15 cellular contexts compared by ENCODE assay signal in the genomic region with DNA sequence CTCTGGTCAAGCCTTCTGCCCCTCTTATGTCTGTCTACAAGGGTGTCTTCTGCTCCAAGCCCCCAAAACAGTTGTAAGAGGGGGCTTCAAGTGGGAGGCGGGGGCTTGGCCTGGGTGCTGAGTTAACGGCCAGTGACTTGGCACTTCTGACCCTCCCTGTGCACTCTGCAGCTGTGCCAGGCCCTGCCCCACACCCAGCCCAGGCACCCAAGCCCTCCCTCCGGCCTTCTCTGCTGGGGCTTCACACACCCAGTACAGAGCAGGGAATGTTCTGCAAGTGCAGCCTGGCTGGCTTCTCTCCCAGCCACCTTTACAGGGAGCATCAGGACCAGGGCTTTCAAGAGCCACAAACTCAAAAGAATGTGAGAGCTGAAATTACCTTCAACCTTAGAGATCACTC. TPM values are rescaled to one million over a fixed set of nuclear protein-coding genes. Genes with fewer than 3 reads are reported as not detected.
DNase-seq lines count a peak whose midpoint lies in the region; ATAC-seq and TF ChIP-seq lines count a peak whose summit lies in the region.
"Had no signal": no experiment of that assay in that cellular context is flagged by ENCODE, and none has a peak within 500 bp of the region (broad histone marks: within the 10 kb centered on the region; RNA-seq: fewer than 3 reads in every experiment).

No MANE protein-coding gene starts in this region.

- intact Hi-C loops in posterior vena cava (cut with DNase I) (no loop called here), esophagus muscularis mucosa (cut with DNase I) (no loop called here)

- H2AFZ ChIP-seq in OCI-LY3 (ENCODE audit: low read depth, low read length), result no peak overlapping the region
- H2AFZ ChIP-seq: parathyroid adenoma had no signal

- H3K4me3 Mint-ChIP-seq in activated CD8-positive, alpha-beta memory T cell treated with anti-CD3 and anti-CD28 coated beads, Interleukin-2, amount 10 ng/mL, durations not matched to agents 7 days and 5 days, result no peak overlapping the region

- H3K27me3 Mint-ChIP-seq in activated CD8-positive, alpha-beta memory T cell treated with anti-CD3 and anti-CD28 coated beads, Interleukin-2, amount 10 ng/mL, durations not matched to agents 7 days and 5 days, result peaks cover 21% of the 10 kb centered on the region

- TF ChIP-seq CTCF in OCI-LY3 (IDR thresholded peaks at IDR 0.05; ENCODE audit: low read depth, low read length) (no peak), esophagus muscularis mucosa (IDR thresholded peaks at IDR 0.05) (no peak)

- TF ChIP-seq POLR2A in esophagus muscularis mucosa (IDR thresholded peaks at IDR 0.05; ENCODE audit: low read depth), result no peak

- CTCF ChIA-PET in activated CD8-positive, alpha-beta memory T cell treated with anti-CD3 and anti-CD28 coated beads, Interleukin-2, amount 10 ng/mL, durations not matched to agents 7 days and 5 days (lab: Charles Lee), result interaction anchor here (1.7 to 4.2 kb wide), 3 partner anchors 12 to 384 kb away, joined by 4 to 14 read pairs (median 12); no protein-coding TSS in a partner anchor

- H3K79me2 ChIP-seq in OCI-LY3 (ENCODE audit: low read length), result no peaks in the 10 kb centered on the region
- H3K79me2 ChIP-seq: parathyroid adenoma had no signal

- H3K27ac ChIP-seq in OCI-LY3 (ENCODE audit: low read length) (0 out of 2 replicates have a peak overlapping the region, but pooled peaks have one; percentile 3), cingulate gyrus (ENCODE audit: low read depth, low read length) (peak overlapping the region; percentile 3), esophagus muscularis mucosa (replicated peaks in 1 of 4) (no peak overlapping the region)
- H3K27ac ChIP-seq: parathyroid adenoma, WERI-Rb-1 had no signal

- no peaks in the 10 kb centered on the region for H3K27me3 ChIP-seq in OCI-LY3 (ENCODE audit: low read depth, low read length)
- H3K27me3 ChIP-seq in esophagus muscularis mucosa, result peaks cover 4 to 61% (median 25%) of the 10 kb centered on the region in 4 donors

- H3K4me1 ChIP-seq in OCI-LY3 (ENCODE audit: low read length) (peaks cover 16% of the 10 kb centered on the region), esophagus muscularis mucosa (peaks cover 7 to 27% (median 19%) of the 10 kb centered on the region in 4 donors)
- H3K4me1 ChIP-seq: parathyroid adenoma had no signal

- H3K9ac ChIP-seq in OCI-LY3 (ENCODE audit: low read length), result no peak overlapping the region
- H3K9ac ChIP-seq: parathyroid adenoma had no signal

- no peaks in the 10 kb centered on the region for H3K9me3 ChIP-seq in OCI-LY3 (ENCODE audit: insufficient read depth, low read length)
- H3K9me3 ChIP-seq in esophagus muscularis mucosa, result no peaks in the 10 kb centered on the region

- ATAC-seq in activated CD8-positive, alpha-beta memory T cell treated with anti-CD3 and anti-CD28 coated beads, Interleukin-2, amount 10 ng/mL, durations not matched to agents 7 days and 5 days, result no peak
- ATAC-seq in GM19324 (IDR thresholded peaks at IDR 0.05; ENCODE audit: low FRiP score, unreplicated experiment) (no peak), left lobe of liver (no peak)

- peaks cover 42% of the 10 kb centered on the region for H3K4me1 Mint-ChIP-seq in activated CD8-positive, alpha-beta memory T cell treated with anti-CD3 and anti-CD28 coated beads, Interleukin-2, amount 10 ng/mL, durations not matched to agents 7 days and 5 days

- peak overlapping the region; percentile 54 for H3K4me2 ChIP-seq in OCI-LY3 (ENCODE audit: low read length)

- 80% methylated on average over 1 of the region's 3 CpGs for WGBS in esophagus muscularis mucosa

- no peaks in the 10 kb centered on the region for H3K36me3 Mint-ChIP-seq in activated CD8-positive, alpha-beta memory T cell treated with anti-CD3 and anti-CD28 coated beads, Interleukin-2, amount 10 ng/mL, durations not matched to agents 7 days and 5 days

- DNase-seq in activated CD8-positive, alpha-beta memory T cell treated with anti-CD3 and anti-CD28 coated beads, Interleukin-2, amount 10 ng/mL, durations not matched to agents 7 days and 5 days, result no peak
- no peak for DNase-seq in activated CD8-positive, alpha-beta memory T cell treated with anti-CD3 and anti-CD28 coated beads, Interleukin-2, amount 50 U/mL, for 48 hours
- DNase-seq in posterior vena cava (ENCODE audit: low spot score), result peak; percentile 70
- no peak for DNase-seq in esophagus muscularis mucosa (ENCODE audit: extremely low spot score)
- no peak for DNase-seq in left lobe of liver (ENCODE audit: low spot score)
- DNase-seq: DMS53, Karpas-422, NCI-H187, NCI-H774, SHP77, WERI-Rb-1 had no signal

- no peaks in the 10 kb centered on the region for H3K36me3 ChIP-seq in OCI-LY3 (replicated peaks; ENCODE audit: low read depth, low read length)
- no peaks in the 10 kb centered on the region for H3K36me3 ChIP-seq in esophagus muscularis mucosa

- H3K27ac Mint-ChIP-seq in activated CD8-positive, alpha-beta memory T cell treated with anti-CD3 and anti-CD28 coated beads, Interleukin-2, amount 10 ng/mL, durations not matched to agents 7 days and 5 days, result peak overlapping the region; percentile 37

- H3K9me3 Mint-ChIP-seq in activated CD8-positive, alpha-beta memory T cell treated with anti-CD3 and anti-CD28 coated beads, Interleukin-2, amount 10 ng/mL, durations not matched to agents 7 days and 5 days (ENCODE audit: low read depth), result no peaks in the 10 kb centered on the region

- no peaks in the 10 kb centered on the region for H4K20me1 ChIP-seq in OCI-LY3 (ENCODE audit: insufficient read depth, low read length)

- TF ChIP-seq EP300 in esophagus muscularis mucosa (IDR thresholded peaks at IDR 0.05), result no peak

- H3K4me3 ChIP-seq in OCI-LY3 (ENCODE audit: low read length) (no peak overlapping the region), esophagus muscularis mucosa (no peak overlapping the region)

RNA-seq across cellular contexts. Expression of gene TMEM121B, which starts 3.8 kb away (rescaled TPM):
- not detected for total RNA-seq in activated CD8-positive, alpha-beta memory T cell treated with anti-CD3 and anti-CD28 coated beads, Interleukin-2, amount 10 ng/mL, durations not matched to agents 7 days and 5 days
- total RNA-seq in posterior vena cava (under 1 TPM; 0.38 to 0.74 TPM), esophagus muscularis mucosa (under 1 TPM; 0.32 to 0.50 (median 0.41) TPM), left lobe of liver (0.10 TPM)

RNA-seq across cellular contexts. Expression of gene IL17RA, which starts 32.6 kb away (rescaled TPM):
- 10 to 100 TPM; 22.5 to 25.1 TPM for total RNA-seq in activated CD8-positive, alpha-beta memory T cell treated with anti-CD3 and anti-CD28 coated beads, Interleukin-2, amount 10 ng/mL, durations not matched to agents 7 days and 5 days
- total RNA-seq in posterior vena cava, result 10 to 100 TPM; 11.5 to 21.8 TPM
- 10 to 100 TPM in 3 of 4 donors, 1 to 10 TPM in 1; 8.7 to 16.2 (median 14.0) TPM for total RNA-seq in esophagus muscularis mucosa
- 11.1 TPM for total RNA-seq in left lobe of liver

RNA-seq across cellular contexts. Expression of gene HDHD5, which starts 41.7 kb away (rescaled TPM):
- total RNA-seq in activated CD8-positive, alpha-beta memory T cell treated with anti-CD3 and anti-CD28 coated beads, Interleukin-2, amount 10 ng/mL, durations not matched to agents 7 days and 5 days, result 10 to 100 TPM; 23.8 to 31.6 TPM
- total RNA-seq in posterior vena cava (10 to 100 TPM; 19.6 to 19.9 TPM), esophagus muscularis mucosa (10 to 100 TPM; 29.9 to 45.1 (median 38.8) TPM), left lobe of liver (31.7 TPM)

Comparison
In these comparisons a context has a peak if more than half of its experiments do, and no peak if none do; other contexts are left out.
1. H3K27ac ChIP-seq: peak in OCI-LY3 (single experiment) and cingulate gyrus (single experiment); none in esophagus muscularis mucosa (0 of 4).